Comparison of ENCODE assay signal across 24 cellular contexts in genomic region chr12:52401926-52402325, GRCh38. TPM values are rescaled to one million over a fixed set of nuclear protein-coding genes. Genes with fewer than 3 reads are reported as not detected.
"Had no signal": no experiment of that assay in that cellular context is flagged by ENCODE, and none has a peak within 500 bp of the region (broad histone marks: within the 10 kb centered on the region; RNA-seq: fewer than 3 reads in every experiment).

No MANE protein-coding gene starts in this region.

- H3K9me3 ChIP-seq: SJSA1 had no signal

- ATAC-seq: HepG2 had no signal

- H3K4me3 ChIP-seq: SJSA1, SK-N-MC had no signal

- DNase-seq: IMR-90, Karpas-422, KG1, MM.1S, NCI-H1092 treated with DMSO at 0.1 percent for 48 hours, NCI-H1436, NCI-H187, NCI-H2029, NCI-H2081 treated with DMSO at 0.1 percent for 48 hours, NCI-H2171, NCI-H226, NCI-H446, NCI-H510A, NCI-H524 treated with DMSO at 0.1 percent for 48 hours, NCI-H69, NCI-H774, Right ventricle myocardium superior, RPMI8226, SIG-M5 had no signal

- H3K36me3 ChIP-seq: SJSA1 had no signal

- H3K27ac ChIP-seq: SJSA1, SK-N-MC had no signal

- H3K4me1 ChIP-seq: SJSA1 had no signal

- FAIRE-seq: HepG2, RCC 7860 had no signal

RNA-seq across cellular contexts. Expression of gene KRT82, which starts 4.2 kb away (rescaled TPM):
- total RNA-seq: HepG2, HT1080, IMR-90, Right ventricle myocardium superior, SJSA1 had no signal
- polyA plus RNA-seq: HepG2, IMR-90 had no signal

RNA-seq across cellular contexts. Expression of gene KRT84, which starts 16.5 kb away (rescaled TPM):
- total RNA-seq: HepG2, HT1080, IMR-90, Right ventricle myocardium superior, SJSA1 had no signal
- polyA plus RNA-seq: HepG2, IMR-90 had no signal

RNA-seq across cellular contexts. Expression of gene KRT75, which starts 32.2 kb away (rescaled TPM):
- total RNA-seq: HepG2, HT1080, IMR-90, Right ventricle myocardium superior, SJSA1 had no signal
- polyA plus RNA-seq: HepG2, IMR-90 had no signal

RNA-seq across cellular contexts. Expression of gene KRT85, which starts 34.6 kb away (rescaled TPM):
- total RNA-seq: HepG2, HT1080, IMR-90, Right ventricle myocardium superior, SJSA1 had no signal
- polyA plus RNA-seq: HepG2, IMR-90 had no signal

RNA-seq across cellular contexts. Expression of gene KRT6B, which starts 50.0 kb away (rescaled TPM):
- total RNA-seq: HepG2, HT1080, IMR-90, Right ventricle myocardium superior, SJSA1 had no signal
- polyA plus RNA-seq: HepG2, IMR-90 had no signal
